In the genomic region with DNA sequence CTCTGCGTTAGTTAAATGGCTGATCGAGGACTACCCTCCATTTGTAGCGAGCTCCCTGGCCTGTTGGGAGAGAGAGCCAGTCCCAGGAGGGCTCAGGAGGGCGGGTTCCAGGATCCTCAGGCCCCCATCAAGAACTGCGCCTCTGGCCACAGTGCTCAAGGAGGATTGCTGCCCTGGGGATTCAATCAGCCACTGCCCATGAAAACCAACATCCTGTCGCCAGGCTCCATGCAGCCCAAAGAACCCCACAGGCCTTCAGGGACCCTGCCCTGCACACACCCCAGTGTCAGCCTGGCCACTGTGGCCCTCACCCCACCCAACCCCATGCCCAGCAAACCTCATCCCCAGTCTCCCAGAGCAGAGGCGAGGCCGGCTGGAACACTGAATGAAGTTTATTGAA, we compare ENCODE assay signal across 35 cellular contexts. TPM values are rescaled to one million over a fixed set of nuclear protein-coding genes. Genes with fewer than 3 reads are reported as not detected.
"Had no signal": no experiment of that assay in that cellular context is flagged by ENCODE, and none has a peak within 500 bp of the region (broad histone marks: within the 10 kb centered on the region; RNA-seq: fewer than 3 reads in every experiment).

No MANE protein-coding gene starts in this region.

- H3K9me3 ChIP-seq: ascending aorta had no signal

- H3K4me3 ChIP-seq: ascending aorta, cardiac muscle cell had no signal

- H3K27me3 ChIP-seq: ascending aorta had no signal

- H3K36me3 Mint-ChIP-seq: activated CD8-positive, alpha-beta memory T cell treated with anti-CD3 and anti-CD28 coated beads, Interleukin-2, amount 10 ng/mL, durations not matched to agents 7 days and 5 days; activated naive CD4-positive, alpha-beta T cell treated with anti-CD3 and anti-CD28 coated beads, Interleukin-2, amount 10 ng/mL, durations not matched to agents 7 days and 5 days; activated naive CD4-positive, alpha-beta T cell treated with anti-CD3 and anti-CD28 coated beads, Interleukin-2, amount 50 U/mL, for 24 hours; activated naive CD8-positive, alpha-beta T cell; activated naive CD8-positive, alpha-beta T cell treated with anti-CD3 and anti-CD28 coated beads, Interleukin-2, amount 10 ng/mL, durations not matched to agents 7 days and 5 days; brain had no signal

- H3K9me3 Mint-ChIP-seq: activated B cell treated with CpG ODN at 0.5 μM for 24 hours; activated CD4-positive, alpha-beta memory T cell treated with anti-CD3 and anti-CD28 coated beads, Interleukin-2, amount 10 ng/mL, durations not matched to agents 7 days and 5 days; activated CD4-positive, alpha-beta T cell treated with anti-CD3 and anti-CD28 coated beads, Interleukin-2, amount 10 ng/mL, durations not matched to agents 7 days and 5 days; activated naive CD4-positive, alpha-beta T cell treated with anti-CD3 and anti-CD28 coated beads, Interleukin-2, amount 10 ng/mL, durations not matched to agents 7 days and 5 days; activated naive CD4-positive, alpha-beta T cell treated with anti-CD3 and anti-CD28 coated beads, Interleukin-2, amount 50 U/mL, for 24 hours; activated naive CD8-positive, alpha-beta T cell treated with anti-CD3 and anti-CD28 coated beads, Interleukin-2, amount 10 ng/mL, durations not matched to agents 7 days and 5 days; activated naive CD8-positive, alpha-beta T cell treated with anti-CD3 and anti-CD28 coated beads, Interleukin-2, amount 50 U/mL, for 24 hours; activated T-cell treated with anti-CD3 and anti-CD28 coated beads, Interleukin-2, amount 50 U/mL, for 24 hours; activated T-helper 2 cell treated with anti-CD3 and anti-CD28 coated beads, Interferon-gamma antibody, Interleukin-2, Interleukin-4, amounts not matched to agents 10 μg/mL and 5 μg/mL and 100 μg/mL, durations not matched to agents 14 hours and 24 hours and 36 hours; T-helper 1 cell treated with Interleukin-12 subunit alpha and Interleukin-12 subunit beta and Interleukin-4 antibody, amounts not matched to agents 30 μg/mL and 1 μg/mL, for 36 hours; T-helper 2 cell treated with Interferon-gamma antibody and Interleukin-4, amounts not matched to agents 5 μg/mL and 100 μg/mL, for 36 hours had no signal

- DNase-seq: activated B cell treated with CpG ODN at 0.5 μM for 24 hours; activated CD4-positive, alpha-beta memory T cell treated with anti-CD3 and anti-CD28 coated beads, Interleukin-2, amount 10 ng/mL, durations not matched to agents 7 days and 5 days; activated CD4-positive, alpha-beta T cell treated with anti-CD3 and anti-CD28 coated beads for 4 hours; activated CD4-positive, alpha-beta T cell treated with anti-CD3 and anti-CD28 coated beads, Interleukin-2, amount 10 ng/mL, durations not matched to agents 7 days and 5 days; activated CD4-positive, alpha-beta T cell treated with anti-CD3 and anti-CD28 coated beads, Interleukin-2, amount 50 U/mL, for 48 hours; activated CD4-positive, CD25-positive, alpha-beta regulatory T cell treated with anti-CD3 and anti-CD28 coated beads, Interleukin-2, amount 50 U/mL, for 72 hours; activated CD8-positive, alpha-beta memory T cell treated with anti-CD3 and anti-CD28 coated beads for 24 hours; activated CD8-positive, alpha-beta memory T cell treated with anti-CD3 and anti-CD28 coated beads, Interleukin-2, amount 10 ng/mL, durations not matched to agents 7 days and 5 days; activated CD8-positive, alpha-beta memory T cell treated with anti-CD3 and anti-CD28 coated beads, Interleukin-2, amount 50 U/mL, for 48 hours; activated CD8-positive, alpha-beta T cell treated with anti-CD3 and anti-CD28 coated beads, Interleukin-2, amount 10 ng/mL, durations not matched to agents 7 days and 5 days; activated effector memory CD4-positive, alpha-beta T cell treated with Interleukin-2 at 50 U/mL for 16 hours; activated gamma-delta T cell; activated naive CD4-positive, alpha-beta T cell treated with anti-CD3 and anti-CD28 coated beads, Interleukin-2, amount 10 ng/mL, durations not matched to agents 7 days and 5 days; activated naive CD4-positive, alpha-beta T cell treated with Interleukin-2 at 50 U/mL for 16 hours; activated naive CD8-positive, alpha-beta T cell treated with anti-CD3 and anti-CD28 coated beads, Interleukin-2, amount 10 ng/mL, durations not matched to agents 7 days and 5 days; activated naive CD8-positive, alpha-beta T cell treated with anti-CD3 and anti-CD28 coated beads, Interleukin-2, amount 50 U/mL, for 24 hours; activated T-cell treated with anti-CD3 and anti-CD28 coated beads, Interleukin-2, amount 50 U/mL, for 24 hours; activated T-cell treated with anti-CD3 and anti-CD28 coated beads, Interleukin-2, amount 50 U/mL, for 48 hours; amygdala; anterior cingulate cortex; caudate nucleus; SW 1271; T-helper 1 cell; T-helper 2 cell; T-helper 9 cell had no signal

- ATAC-seq: activated CD8-positive, alpha-beta memory T cell treated with anti-CD3 and anti-CD28 coated beads, Interleukin-2, amount 10 ng/mL, durations not matched to agents 7 days and 5 days; activated CD8-positive, alpha-beta T cell treated with anti-CD3 and anti-CD28 coated beads, Interleukin-2, amount 10 ng/mL, durations not matched to agents 7 days and 5 days; activated naive CD8-positive, alpha-beta T cell treated with anti-CD3 and anti-CD28 coated beads, Interleukin-2, amount 50 U/mL, for 24 hours had no signal

- H3K27ac ChIP-seq: ascending aorta, cardiac muscle cell, VCaP had no signal

- H3K4me1 Mint-ChIP-seq: activated B cell treated with CpG ODN at 0.5 μM for 24 hours; activated CD4-positive, alpha-beta memory T cell treated with anti-CD3 and anti-CD28 coated beads, Interleukin-2, amount 10 ng/mL, durations not matched to agents 7 days and 5 days; activated CD4-positive, alpha-beta T cell treated with anti-CD3 and anti-CD28 coated beads, Interleukin-2, amount 10 ng/mL, durations not matched to agents 7 days and 5 days; activated CD8-positive, alpha-beta memory T cell treated with anti-CD3 and anti-CD28 coated beads, Interleukin-2, amount 10 ng/mL, durations not matched to agents 7 days and 5 days; activated naive CD4-positive, alpha-beta T cell treated with anti-CD3 and anti-CD28 coated beads, Interleukin-2, amount 10 ng/mL, durations not matched to agents 7 days and 5 days; activated naive CD4-positive, alpha-beta T cell treated with anti-CD3 and anti-CD28 coated beads, Interleukin-2, amount 50 U/mL, for 24 hours; activated naive CD8-positive, alpha-beta T cell treated with anti-CD3 and anti-CD28 coated beads, Interleukin-2, amount 10 ng/mL, durations not matched to agents 7 days and 5 days; activated naive CD8-positive, alpha-beta T cell treated with anti-CD3 and anti-CD28 coated beads, Interleukin-2, amount 50 U/mL, for 24 hours; brain had no signal

- H3K36me3 ChIP-seq: ascending aorta, cardiac muscle cell had no signal

- H3K27me3 Mint-ChIP-seq: activated naive CD4-positive, alpha-beta T cell treated with anti-CD3 and anti-CD28 coated beads, Interleukin-2, amount 50 U/mL, for 24 hours; activated naive CD8-positive, alpha-beta T cell had no signal

- H3K4me3 Mint-ChIP-seq: activated B cell treated with CpG ODN at 0.5 μM for 24 hours; activated CD4-positive, alpha-beta memory T cell treated with anti-CD3 and anti-CD28 coated beads, Interleukin-2, amount 10 ng/mL, durations not matched to agents 7 days and 5 days; activated CD4-positive, alpha-beta T cell treated with anti-CD3 and anti-CD28 coated beads, Interleukin-2, amount 10 ng/mL, durations not matched to agents 7 days and 5 days; activated CD8-positive, alpha-beta memory T cell treated with anti-CD3 and anti-CD28 coated beads, Interleukin-2, amount 10 ng/mL, durations not matched to agents 7 days and 5 days; activated CD8-positive, alpha-beta T cell treated with anti-CD3 and anti-CD28 coated beads, Interleukin-2, amount 10 ng/mL, durations not matched to agents 7 days and 5 days; activated naive CD4-positive, alpha-beta T cell treated with anti-CD3 and anti-CD28 coated beads, Interleukin-2, amount 10 ng/mL, durations not matched to agents 7 days and 5 days; activated naive CD4-positive, alpha-beta T cell treated with anti-CD3 and anti-CD28 coated beads, Interleukin-2, amount 50 U/mL, for 24 hours; activated naive CD8-positive, alpha-beta T cell; activated naive CD8-positive, alpha-beta T cell treated with anti-CD3 and anti-CD28 coated beads, Interleukin-2, amount 10 ng/mL, durations not matched to agents 7 days and 5 days; activated naive CD8-positive, alpha-beta T cell treated with anti-CD3 and anti-CD28 coated beads, Interleukin-2, amount 50 U/mL, for 24 hours; activated T-cell treated with anti-CD3 and anti-CD28 coated beads, Interleukin-2, amount 50 U/mL, for 24 hours; brain; T-helper 1 cell treated with Interleukin-12 subunit alpha and Interleukin-12 subunit beta and Interleukin-4 antibody, amounts not matched to agents 30 μg/mL and 1 μg/mL, for 36 hours; T-helper 2 cell treated with Interferon-gamma antibody and Interleukin-4, amounts not matched to agents 5 μg/mL and 100 μg/mL, for 36 hours had no signal

- H3K4me1 ChIP-seq: ascending aorta had no signal

- H3K27ac Mint-ChIP-seq: activated B cell treated with CpG ODN at 0.5 μM for 24 hours; activated CD4-positive, alpha-beta memory T cell treated with anti-CD3 and anti-CD28 coated beads, Interleukin-2, amount 10 ng/mL, durations not matched to agents 7 days and 5 days; activated CD4-positive, alpha-beta T cell treated with anti-CD3 and anti-CD28 coated beads, Interleukin-2, amount 10 ng/mL, durations not matched to agents 7 days and 5 days; activated CD8-positive, alpha-beta memory T cell treated with anti-CD3 and anti-CD28 coated beads, Interleukin-2, amount 10 ng/mL, durations not matched to agents 7 days and 5 days; activated CD8-positive, alpha-beta T cell treated with anti-CD3 and anti-CD28 coated beads, Interleukin-2, amount 10 ng/mL, durations not matched to agents 7 days and 5 days; activated naive CD4-positive, alpha-beta T cell treated with anti-CD3 and anti-CD28 coated beads, Interleukin-2, amount 10 ng/mL, durations not matched to agents 7 days and 5 days; activated naive CD4-positive, alpha-beta T cell treated with anti-CD3 and anti-CD28 coated beads, Interleukin-2, amount 50 U/mL, for 24 hours; activated naive CD8-positive, alpha-beta T cell; activated naive CD8-positive, alpha-beta T cell treated with anti-CD3 and anti-CD28 coated beads, Interleukin-2, amount 10 ng/mL, durations not matched to agents 7 days and 5 days; activated naive CD8-positive, alpha-beta T cell treated with anti-CD3 and anti-CD28 coated beads, Interleukin-2, amount 50 U/mL, for 24 hours; activated T-cell treated with anti-CD3 and anti-CD28 coated beads, Interleukin-2, amount 50 U/mL, for 24 hours; activated T-helper 2 cell treated with anti-CD3 and anti-CD28 coated beads, Interferon-gamma antibody, Interleukin-2, Interleukin-4, amounts not matched to agents 10 μg/mL and 5 μg/mL and 100 μg/mL, durations not matched to agents 14 hours and 24 hours and 36 hours; brain; T-helper 1 cell treated with Interleukin-12 subunit alpha and Interleukin-12 subunit beta and Interleukin-4 antibody, amounts not matched to agents 30 μg/mL and 1 μg/mL, for 36 hours; T-helper 2 cell treated with Interferon-gamma antibody and Interleukin-4, amounts not matched to agents 5 μg/mL and 100 μg/mL, for 36 hours had no signal

RNA-seq across cellular contexts. Expression of a gene that starts 4.3 kb away (rescaled TPM):
- total RNA-seq: activated B cell treated with CpG ODN at 0.5 μM for 24 hours; activated CD4-positive, alpha-beta memory T cell treated with anti-CD3 and anti-CD28 coated beads, Interleukin-2, amount 10 ng/mL, durations not matched to agents 7 days and 5 days; activated CD4-positive, alpha-beta T cell treated with anti-CD3 and anti-CD28 coated beads, Interleukin-2, amount 10 ng/mL, durations not matched to agents 7 days and 5 days; activated CD8-positive, alpha-beta memory T cell treated with anti-CD3 and anti-CD28 coated beads, Interleukin-2, amount 10 ng/mL, durations not matched to agents 7 days and 5 days; activated CD8-positive, alpha-beta T cell treated with anti-CD3 and anti-CD28 coated beads, Interleukin-2, amount 10 ng/mL, durations not matched to agents 7 days and 5 days; activated naive CD8-positive, alpha-beta T cell treated with anti-CD3 and anti-CD28 coated beads, Interleukin-2, amount 10 ng/mL, durations not matched to agents 7 days and 5 days; activated T-helper 2 cell treated with anti-CD3 and anti-CD28 coated beads, Interferon-gamma antibody, Interleukin-2, Interleukin-4, amounts not matched to agents 10 μg/mL and 5 μg/mL and 100 μg/mL, durations not matched to agents 14 hours and 24 hours and 36 hours; ascending aorta; bronchial epithelial cell; cardiac muscle cell had no signal
